Comparison of ENCODE assay signal across 8 cellular contexts in genomic region chr7:123535517-123535916, GRCh38. TPM values are rescaled to one million over a fixed set of nuclear protein-coding genes. Genes with fewer than 3 reads are reported as not detected.
DNase-seq lines count a peak whose midpoint lies in the region; ATAC-seq and TF ChIP-seq lines count a peak whose summit lies in the region.

No MANE protein-coding gene starts in this region.

- WGBS in body of pancreas, 2 donors, result 80 to 85% methylated on average over 12 of the region's 12 CpGs

- H3K4me3 ChIP-seq in body of pancreas (no peak overlapping the region), muscle layer of duodenum (ENCODE audit: low read depth in 1 of 2, low read length in 2 of 2) (peak overlapping the region; percentile 61 to 80)

- peaks cover 6% of the 10 kb centered on the region in 2 donors for H3K27me3 Mint-ChIP-seq in natural killer cell (ENCODE audit: low read depth in 2 of 2)
- peaks cover 5 to 7% of the 10 kb centered on the region in 2 donors for H3K27me3 Mint-ChIP-seq in natural killer cell treated with Interleukin-12 subunit alpha and Interleukin-12 subunit beta and Interleukin-15 and Interleukin-18, amount 100 ng/mL, for 72 hours

- peak overlapping the region; percentile 97 for H3K4me3 Mint-ChIP-seq in natural killer cell
- no peak overlapping the region for H3K4me3 Mint-ChIP-seq in natural killer cell treated with Interleukin-12 subunit alpha and Interleukin-12 subunit beta and Interleukin-15 and Interleukin-18, amount 100 ng/mL, for 72 hours

- intact Hi-C loops in natural killer cell (cut with micrococcal nuclease) (loop anchor here (5.0 kb wide), 1 partner anchor 212 kb away; the partner anchor contains the start of gene WASL), body of pancreas (cut with DNase I) (no loop called here)

- H3K9me3 Mint-ChIP-seq in natural killer cell, result no peaks in the 10 kb centered on the region
- no peaks in the 10 kb centered on the region for H3K9me3 Mint-ChIP-seq in natural killer cell treated with Interleukin-12 subunit alpha and Interleukin-12 subunit beta and Interleukin-15 and Interleukin-18, amount 100 ng/mL, for 72 hours
- H3K9me3 Mint-ChIP-seq in activated naive CD4-positive, alpha-beta T cell treated with anti-CD3 and anti-CD28 coated beads, Interleukin-2, amount 50 U/mL, for 72 hours, result no peaks in the 10 kb centered on the region

- H3K36me3 ChIP-seq in body of pancreas (replicated peaks in 1 of 2; ENCODE audit: insufficient read depth in 1 of 2, low read depth in 2 of 2) (peaks cover 0 to 2% of the 10 kb centered on the region in 2 donors), muscle layer of duodenum (ENCODE audit: control insufficient read depth in 1 of 2, insufficient read depth in 2 of 2, low read length in 2 of 2) (peaks cover 0 to 8% of the 10 kb centered on the region in 2 donors)

- H3K27me3 ChIP-seq in body of pancreas, result no peaks in the 10 kb centered on the region
- H3K27me3 ChIP-seq in muscle layer of duodenum (ENCODE audit: low read depth, low read length), result no peaks in the 10 kb centered on the region

- peaks cover 18 to 25% of the 10 kb centered on the region in 2 donors for H3K4me1 Mint-ChIP-seq in natural killer cell
- H3K4me1 Mint-ChIP-seq in natural killer cell treated with Interleukin-12 subunit alpha and Interleukin-12 subunit beta and Interleukin-15 and Interleukin-18, amount 100 ng/mL, for 72 hours (ENCODE audit: low read depth in 2 of 2), result peaks cover 21 to 22% of the 10 kb centered on the region in 2 donors

- DNase-seq in natural killer cell, result no peak
- DNase-seq in natural killer cell treated with Interleukin-12 subunit alpha and Interleukin-12 subunit beta and Interleukin-15 and Interleukin-18, amount 100 ng/mL, for 72 hours (ENCODE audit: low spot score), result no peak
- peak in 1 of 4 donors; percentile 21 for DNase-seq in body of pancreas
- no peak for DNase-seq in SW 1271 (lab: John Stamatoyannopoulos, UW)
- DNase-seq in activated naive CD4-positive, alpha-beta T cell treated with anti-CD3 and anti-CD28 coated beads, Interleukin-2, amount 50 U/mL, for 72 hours (ENCODE audit: low spot score in 2 of 2), result no peak
- DNase-seq in stimulated activated CD4-positive, alpha-beta T cell treated with anti-CD3 and anti-CD28 coated beads, Interleukin-4, amount 100 ng/mL, for 4 hours, result no peak

- H3K4me1 ChIP-seq in body of pancreas (peaks cover 6% of the 10 kb centered on the region), muscle layer of duodenum (ENCODE audit: control insufficient read depth in 1 of 2, insufficient read depth in 2 of 2, low read length in 2 of 2) (peaks cover 0 to 16% of the 10 kb centered on the region in 2 donors)

- TF ChIP-seq CTCF in natural killer cell (IDR thresholded peaks at IDR 0.05) (no peak), body of pancreas (IDR thresholded peaks at IDR 0.05) (no peak)

- H3K9me3 ChIP-seq in body of pancreas (no peaks in the 10 kb centered on the region), muscle layer of duodenum (ENCODE audit: control insufficient read depth in 1 of 2, low read length in 2 of 2) (no peaks in the 10 kb centered on the region)

- ATAC-seq in natural killer cell, result no peak
- ATAC-seq in natural killer cell treated with Interleukin-12 subunit alpha and Interleukin-12 subunit beta and Interleukin-15 and Interleukin-18, amount 100 ng/mL, for 72 hours, result no peak
- ATAC-seq in body of pancreas, result no peak
- ATAC-seq in GM19351 (IDR thresholded peaks at IDR 0.05; ENCODE audit: unreplicated experiment), result no peak
- ATAC-seq in activated naive CD4-positive, alpha-beta T cell treated with anti-CD3 and anti-CD28 coated beads, Interleukin-2, amount 50 U/mL, for 72 hours, result no peak

- no peaks in the 10 kb centered on the region for H3K36me3 Mint-ChIP-seq in natural killer cell
- H3K36me3 Mint-ChIP-seq in natural killer cell treated with Interleukin-12 subunit alpha and Interleukin-12 subunit beta and Interleukin-15 and Interleukin-18, amount 100 ng/mL, for 72 hours, result no peaks in the 10 kb centered on the region
- no peaks in the 10 kb centered on the region for H3K36me3 Mint-ChIP-seq in activated naive CD4-positive, alpha-beta T cell treated with anti-CD3 and anti-CD28 coated beads, Interleukin-2, amount 50 U/mL, for 72 hours

- H3K27ac ChIP-seq in body of pancreas (peak overlapping the region; percentile 30 to 93 (median 90)), muscle layer of duodenum (ENCODE audit: low read length) (no peak overlapping the region)

- no peak for TF ChIP-seq POLR2A in body of pancreas (IDR thresholded peaks at IDR 0.05)

- H3K27ac Mint-ChIP-seq in natural killer cell, result peak overlapping the region; percentile 88 to 94
- H3K27ac Mint-ChIP-seq in natural killer cell treated with Interleukin-12 subunit alpha and Interleukin-12 subunit beta and Interleukin-15 and Interleukin-18, amount 100 ng/mL, for 72 hours, result peak overlapping the region in 1 of 2 donors; percentile 93
- peak overlapping the region in 1 of 2 donors; percentile 89 for H3K27ac Mint-ChIP-seq in activated naive CD4-positive, alpha-beta T cell treated with anti-CD3 and anti-CD28 coated beads, Interleukin-2, amount 50 U/mL, for 72 hours

RNA-seq across cellular contexts. Expression of gene IQUB, which starts 1.1 kb away (rescaled TPM):
- total RNA-seq in natural killer cell, result under 1 TPM; 0.09 to 0.45 (median 0.18) TPM
- under 1 TPM in 1 of 2 donors, not detected in 1; 0.10 TPM for total RNA-seq in natural killer cell treated with Interleukin-12 subunit alpha and Interleukin-12 subunit beta and Interleukin-15 and Interleukin-18, amount 100 ng/mL, for 72 hours
- total RNA-seq in body of pancreas, result 1 to 10 TPM; 1.3 to 1.6 TPM
- under 1 TPM; 0.16 to 0.34 TPM for total RNA-seq in activated naive CD4-positive, alpha-beta T cell treated with anti-CD3 and anti-CD28 coated beads, Interleukin-2, amount 50 U/mL, for 72 hours

RNA-seq across cellular contexts. Expression of gene NDUFA5, which starts 22.1 kb away (rescaled TPM):
- total RNA-seq in natural killer cell, result 10 to 100 TPM; 46.0 to 51.2 (median 50.4) TPM
- total RNA-seq in natural killer cell treated with Interleukin-12 subunit alpha and Interleukin-12 subunit beta and Interleukin-15 and Interleukin-18, amount 100 ng/mL, for 72 hours, result 10 to 100 TPM; 35.9 to 52.3 TPM
- total RNA-seq in body of pancreas, result 10 to 100 TPM; 33.3 to 50.6 TPM
- 10 to 100 TPM; 53.3 to 55.4 TPM for total RNA-seq in activated naive CD4-positive, alpha-beta T cell treated with anti-CD3 and anti-CD28 coated beads, Interleukin-2, amount 50 U/mL, for 72 hours

Comparison
In these comparisons a context has a peak if more than half of its experiments do, and no peak if none do; other contexts are left out.
1. H3K4me3 ChIP-seq: peak in muscle layer of duodenum (2 of 2); none in body of pancreas (0 of 2).